ENCODE assay signal across 11 cellular contexts in genomic region chr10:42755591-42756093, GRCh38. TPM values are rescaled to one million over a fixed set of nuclear protein-coding genes. Genes with fewer than 3 reads are reported as not detected.
A peak's percentile ranks its signal among the peaks of the same experiment; 100 is the strongest.
DNase-seq lines count a peak whose midpoint lies in the region; ATAC-seq and TF ChIP-seq lines count a peak whose summit lies in the region.
"Had no signal": no experiment of that assay in that cellular context is flagged by ENCODE, and none has a peak within 500 bp of the region (broad histone marks: within the 10 kb centered on the region; RNA-seq: fewer than 3 reads in every experiment).

No MANE protein-coding gene starts in this region.

- peaks cover 32% of the 10 kb centered on the region for H3K27me3 ChIP-seq in CD8-positive, alpha-beta memory T cell (ENCODE audit: insufficient read depth, low read length, poor library complexity, severe bottlenecking)
- H3K27me3 ChIP-seq in psoas muscle (ENCODE audit: insufficient read depth in 3 of 3, low read length in 2 of 3): peaks cover 0 to 66% (median 14%) of the 10 kb centered on the region in 3 donors

- H3K36me3 Mint-ChIP-seq in CD8-positive, alpha-beta memory T cell: no peaks in the 10 kb centered on the region
- H3K36me3 Mint-ChIP-seq in IgD-negative memory B cell: no peaks in the 10 kb centered on the region
- no peaks in the 10 kb centered on the region for H3K36me3 Mint-ChIP-seq in glutamatergic neuron (ENCODE audit: unreplicated experiment)

- peaks cover 5% of the 10 kb centered on the region for H3K4me1 ChIP-seq in CD8-positive, alpha-beta memory T cell (ENCODE audit: insufficient read depth, low read length)
- peaks cover 16% of the 10 kb centered on the region for H3K4me1 ChIP-seq in psoas muscle

- ATAC-seq in psoas muscle (peak; percentile 36 to 85 (median 70)), HG02759 (IDR thresholded peaks at IDR 0.05; ENCODE audit: unreplicated experiment) (no peak), HG03460 (IDR thresholded peaks at IDR 0.05; ENCODE audit: unreplicated experiment) (no peak)

- peaks cover 57 to 70% of the 10 kb centered on the region in 2 donors for H3K27me3 Mint-ChIP-seq in CD8-positive, alpha-beta memory T cell
- peaks cover 58% of the 10 kb centered on the region for H3K27me3 Mint-ChIP-seq in IgD-negative memory B cell
- peaks cover 16% of the 10 kb centered on the region for H3K27me3 Mint-ChIP-seq in glutamatergic neuron (ENCODE audit: unreplicated experiment)

- POLR2A ChIA-PET in CD8-positive, alpha-beta memory T cell (lab: Charles Lee): no interaction called here

- DNase-seq in CD8-positive, alpha-beta memory T cell: no peak
- DNase-seq in glutamatergic neuron (no peak), psoas muscle (peak in 1 of 2 donors; percentile 65), RPMI8226 (no peak)
- DNase-seq in stimulated activated CD4-positive, alpha-beta T cell treated with anti-CD3 and anti-CD28 coated beads, Interleukin-4, amount 100 ng/mL, for 1 hour: no peak
- DNase-seq: anterior cingulate cortex; effector memory CD4-positive, alpha-beta T cell; substantia nigra had no signal

- H3K27ac Mint-ChIP-seq in CD8-positive, alpha-beta memory T cell: no peak overlapping the region
- no peak overlapping the region for H3K27ac Mint-ChIP-seq in IgD-negative memory B cell
- no peak overlapping the region for H3K27ac Mint-ChIP-seq in glutamatergic neuron (ENCODE audit: unreplicated experiment)

- peaks cover 0 to 21% (median 3%) of the 10 kb centered on the region in 3 donors for H3K4me1 Mint-ChIP-seq in CD8-positive, alpha-beta memory T cell
- peaks cover 0 to 3% (median 2%) of the 10 kb centered on the region in 3 donors for H3K4me1 Mint-ChIP-seq in IgD-negative memory B cell
- no peaks in the 10 kb centered on the region for H3K4me1 Mint-ChIP-seq in glutamatergic neuron (ENCODE audit: low read depth, unreplicated experiment)

- no peak overlapping the region for H3K4me3 ChIP-seq in CD8-positive, alpha-beta memory T cell (ENCODE audit: low read length)
- peak overlapping the region; percentile 71 for H3K4me3 ChIP-seq in psoas muscle

- H3K27ac ChIP-seq in CD8-positive, alpha-beta memory T cell (ENCODE audit: low read depth, low read length): no peak overlapping the region
- peak overlapping the region; percentile 55 for H3K27ac ChIP-seq in psoas muscle

- H3K9me3 ChIP-seq in CD8-positive, alpha-beta memory T cell (ENCODE audit: low read length): no peaks in the 10 kb centered on the region
- H3K9me3 ChIP-seq in psoas muscle: no peaks in the 10 kb centered on the region

- peak; percentile 5 for TF ChIP-seq CTCF in glutamatergic neuron (IDR thresholded peaks at IDR 0.05; ENCODE audit: partially characterized antibody, unreplicated experiment)
- no peak for TF ChIP-seq CTCF in psoas muscle (IDR thresholded peaks at IDR 0.05)

- H3K9me3 Mint-ChIP-seq in CD8-positive, alpha-beta memory T cell: no peaks in the 10 kb centered on the region
- H3K9me3 Mint-ChIP-seq in IgD-negative memory B cell: peaks cover 2 to 9% (median 5%) of the 10 kb centered on the region in 3 donors
- peaks cover 2% of the 10 kb centered on the region for H3K9me3 Mint-ChIP-seq in glutamatergic neuron (ENCODE audit: unreplicated experiment)

- intact Hi-C loops in psoas muscle (cut with DNase I): loop anchor here in 1 of 2 donors (1.0 kb wide), 1 partner anchor 27 kb away; the partner anchor contains the start of gene BMS1

- H3K36me3 ChIP-seq in CD8-positive, alpha-beta memory T cell (ENCODE audit: insufficient read depth, low read length): no peaks in the 10 kb centered on the region
- no peaks in the 10 kb centered on the region for H3K36me3 ChIP-seq in psoas muscle (ENCODE audit: insufficient read depth in 1 of 2, low read depth in 1 of 2)

- peak overlapping the region in 6 of 7 donors; percentile 16 to 70 (median 57) for H3K4me3 Mint-ChIP-seq in CD8-positive, alpha-beta memory T cell
- H3K4me3 Mint-ChIP-seq in IgD-negative memory B cell: peak overlapping the region; percentile 50 to 85 (median 70)
- H3K4me3 Mint-ChIP-seq in glutamatergic neuron (ENCODE audit: unreplicated experiment): peak overlapping the region; percentile 63

- 48 to 59% (median 52%) methylated on average over 10 of the region's 10 CpGs for WGBS in psoas muscle, 3 donors

- CTCF ChIA-PET in CD8-positive, alpha-beta memory T cell (lab: Charles Lee): interaction anchor here (3.2 kb wide), 1 partner anchor 349 kb away, joined by 14 read pairs; no protein-coding TSS in a partner anchor

RNA-seq across cellular contexts. Expression of gene BMS1, which starts 27.0 kb away (rescaled TPM):
- total RNA-seq in CD8-positive, alpha-beta memory T cell: 10 to 100 TPM; 40.3 to 40.4 TPM
- polyA plus RNA-seq in CD8-positive, alpha-beta memory T cell: 16.6 TPM
- polyA plus RNA-seq in IgD-negative memory B cell (12.4 TPM), psoas muscle (10 to 100 TPM; 13.1 to 30.2 (median 28.5) TPM)
- total RNA-seq in glutamatergic neuron (ENCODE audit: unreplicated experiment) (17.3 TPM), psoas muscle (10 to 100 TPM; 13.6 to 27.1 (median 22.2) TPM)

Comparison
In these comparisons a context has a peak if more than half of its experiments do, and no peak if none do; other contexts are left out.
1. ATAC-seq: peak in psoas muscle (4 of 4); none in HG02759 (single experiment) and HG03460 (single experiment).
2. Peak in every context shown above with its lines, with median percentiles within 50 percentile points of each other: H3K4me3 Mint-ChIP-seq.